In genomic region chr7:71429116-71429515, GRCh38 we compare ENCODE assay signal across 16 cellular contexts.
DNase-seq lines count a peak whose midpoint lies in the region; ATAC-seq, FAIRE-seq and TF ChIP-seq lines count a peak whose summit lies in the region.
"Had no signal": no experiment of that assay in that cellular context is flagged by ENCODE, and none has a peak within 500 bp of the region (broad histone marks: within the 10 kb centered on the region; RNA-seq: fewer than 3 reads in every experiment).

No MANE protein-coding gene starts in this region.

- H3K36me3 Mint-ChIP-seq in astrocyte (ENCODE audit: low read depth, unreplicated experiment) (peaks cover 9% of the 10 kb centered on the region), neural crest cell (ENCODE audit: low read depth) (peaks cover 4% of the 10 kb centered on the region), type B pancreatic cell (peaks cover 13% of the 10 kb centered on the region)

- H3K4me3 Mint-ChIP-seq in astrocyte (ENCODE audit: unreplicated experiment): no peak overlapping the region
- peak overlapping the region; percentile 1 for H3K4me3 Mint-ChIP-seq in neural crest cell
- H3K4me3 Mint-ChIP-seq in type B pancreatic cell: no peak overlapping the region
- H3K4me3 Mint-ChIP-seq: B cell; CD4-positive, alpha-beta memory T cell; IgD-negative memory B cell had no signal

- in situ Hi-C loops in GM13977 (cut with MboI; ENCODE audit: low pct_unique_long_range_greater_than_20kb, low sequenced_read_pairs, unreplicated experiment): no loop called here

- no peak overlapping the region for H3K4me2 ChIP-seq in astrocyte (ENCODE audit: low read length)

- peaks cover 6% of the 10 kb centered on the region for H3K4me1 Mint-ChIP-seq in astrocyte (ENCODE audit: low read depth, unreplicated experiment)
- peaks cover 37% of the 10 kb centered on the region for H3K4me1 Mint-ChIP-seq in neural crest cell
- peaks cover 16% of the 10 kb centered on the region for H3K4me1 Mint-ChIP-seq in type B pancreatic cell (ENCODE audit: unreplicated experiment)
- H3K4me1 Mint-ChIP-seq: B cell; CD4-positive, alpha-beta memory T cell; IgD-negative memory B cell had no signal

- H3K36me3 ChIP-seq in astrocyte (ENCODE audit: insufficient read depth, low read length): no peaks in the 10 kb centered on the region

- no peaks in the 10 kb centered on the region for H3K27me3 ChIP-seq in astrocyte (ENCODE audit: insufficient read depth, low read length)

- H3K27me3 Mint-ChIP-seq in astrocyte (ENCODE audit: low read depth, unreplicated experiment): no peaks in the 10 kb centered on the region
- peaks cover 9% of the 10 kb centered on the region for H3K27me3 Mint-ChIP-seq in neural crest cell (ENCODE audit: low read depth)
- no peaks in the 10 kb centered on the region for H3K27me3 Mint-ChIP-seq in type B pancreatic cell
- H3K27me3 Mint-ChIP-seq: B cell; CD4-positive, alpha-beta memory T cell; IgD-negative memory B cell had no signal

- H3K9ac ChIP-seq in astrocyte (ENCODE audit: low read length): no peak overlapping the region

- no peaks in the 10 kb centered on the region for H4K20me1 ChIP-seq in astrocyte (ENCODE audit: insufficient read depth, low read length)

- H3K79me2 ChIP-seq in astrocyte (ENCODE audit: insufficient read depth, low read length): no peaks in the 10 kb centered on the region

- H2AFZ ChIP-seq in astrocyte (ENCODE audit: low read depth, low read length): no peak overlapping the region

- DNase-seq in astrocyte (ENCODE audit: low read depth) (peak; percentile 19), fibroblast of mammary gland (ENCODE audit: low read depth) (peak; percentile 57), neural crest cell (ENCODE audit: low read depth, low spot score) (peak; percentile 12), GM13977 (ENCODE audit: low spot score) (no peak), type B pancreatic cell (ENCODE audit: extremely low spot score, unreplicated experiment) (no peak), middle frontal gyrus (ENCODE audit: extremely low spot score, low spot score) (no peak)
- DNase-seq: C1 segment of cervical spinal cord; CD4-positive, alpha-beta memory T cell; DMS79 had no signal

- H3K4me1 ChIP-seq in astrocyte (ENCODE audit: insufficient read depth, low read length): peaks cover 4% of the 10 kb centered on the region

- no peak for FAIRE-seq in astrocyte (lab: Jason Lieb, UNC)
- FAIRE-seq: A204.1, GM12878, GM19239 had no signal

- TF ChIP-seq CTCF in astrocyte (IDR thresholded peaks at IDR 0.05; ENCODE audit: insufficient read depth, low read depth, low read length): no peak
- TF ChIP-seq CTCF in fibroblast of mammary gland (conservative IDR thresholded peaks at IDR 0.05; ENCODE audit: control insufficient read depth, insufficient read depth, low read depth, low read length): no peak
- TF ChIP-seq CTCF in neural crest cell (conservative IDR thresholded peaks at IDR 0.05): no peak
- no peak for TF ChIP-seq CTCF in GM13977 (IDR thresholded peaks at IDR 0.05; ENCODE audit: extremely low read depth, insufficient read depth, missing control alignments)
- no peak for TF ChIP-seq CTCF in type B pancreatic cell (conservative IDR thresholded peaks at IDR 0.05)

- H3K9me3 ChIP-seq in astrocyte (ENCODE audit: insufficient read depth, low read depth, low read length): no peaks in the 10 kb centered on the region

- no peak overlapping the region for H3K27ac ChIP-seq in astrocyte (ENCODE audit: low read depth, low read length)

- H3K4me3 ChIP-seq in astrocyte (ENCODE audit: insufficient read depth, low read depth, low read length) (no peak overlapping the region), fibroblast of mammary gland (ENCODE audit: control insufficient read depth, low read depth, low read length) (no peak overlapping the region)
- H3K4me3 ChIP-seq: GM12878 had no signal

- ATAC-seq in HG03175 (IDR thresholded peaks at IDR 0.05; ENCODE audit: unreplicated experiment): no peak
- ATAC-seq: GM12878, HCT116 had no signal

- peaks cover 4% of the 10 kb centered on the region for H3K9me3 Mint-ChIP-seq in astrocyte (ENCODE audit: unreplicated experiment)
- peaks cover 6% of the 10 kb centered on the region for H3K9me3 Mint-ChIP-seq in neural crest cell
- peaks cover 8% of the 10 kb centered on the region for H3K9me3 Mint-ChIP-seq in type B pancreatic cell

- H3K27ac Mint-ChIP-seq in astrocyte (ENCODE audit: unreplicated experiment) (no peak overlapping the region), neural crest cell (ENCODE audit: unreplicated experiment) (peak overlapping the region; percentile 81), type B pancreatic cell (no peak overlapping the region)
- H3K27ac Mint-ChIP-seq: B cell; CD4-positive, alpha-beta memory T cell; IgD-negative memory B cell had no signal

Comparison
In these comparisons a context has a peak if more than half of its experiments do, and no peak if none do; other contexts are left out.
1. DNase-seq: peak in astrocyte (single experiment), fibroblast of mammary gland (single experiment) and neural crest cell (single experiment); none in GM13977 (single experiment), type B pancreatic cell (single experiment) and middle frontal gyrus (single experiment).